Comparison of ENCODE assay signal across 19 cellular contexts in the genomic region with DNA sequence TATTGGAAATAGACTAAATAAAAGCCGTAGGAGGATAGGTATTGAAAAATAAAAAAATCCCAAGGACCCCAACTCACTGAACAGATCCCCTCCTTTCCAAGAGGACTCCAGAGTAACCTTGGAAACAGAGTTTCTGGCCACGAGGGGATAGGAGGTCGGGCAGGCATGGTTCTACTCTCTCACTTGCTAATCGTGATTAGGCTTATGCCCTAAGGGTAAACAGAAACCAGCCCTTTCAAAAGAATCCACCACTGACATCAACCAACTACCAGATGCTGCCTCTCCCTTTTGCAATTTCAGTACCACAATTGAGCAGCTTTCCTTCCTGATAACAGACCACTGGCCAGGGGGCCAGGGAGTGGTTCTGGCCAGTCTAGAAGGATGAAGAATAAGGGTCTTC.
DNase-seq lines count a peak whose midpoint lies in the region; ATAC-seq and TF ChIP-seq lines count a peak whose summit lies in the region.
"Had no signal": no experiment of that assay in that cellular context is flagged by ENCODE, and none has a peak within 500 bp of the region (broad histone marks: within the 10 kb centered on the region; RNA-seq: fewer than 3 reads in every experiment).

No MANE protein-coding gene starts in this region.

- no peaks in the 10 kb centered on the region for H3K36me3 ChIP-seq in KMS-11 (ENCODE audit: insufficient read depth)

- no peak for TF ChIP-seq CTCF in KMS-11 (conservative IDR thresholded peaks at IDR 0.05; ENCODE audit: low read depth, low read length)

- peaks cover 39% of the 10 kb centered on the region for H3K4me1 ChIP-seq in KMS-11 (ENCODE audit: low read depth, poor library complexity, severe bottlenecking)

- H2AFZ ChIP-seq in KMS-11 (ENCODE audit: low read depth) = 0 out of 2 replicates have a peak overlapping the region, but pooled peaks have one; percentile 18

- H3K79me2 ChIP-seq in KMS-11 (ENCODE audit: insufficient read depth, low read depth) = no peaks in the 10 kb centered on the region

- no peak overlapping the region for H3K4me3 ChIP-seq in KMS-11 (IDR thresholded peaks at IDR 0.05; ENCODE audit: insufficient read depth, low read depth, low read length)

- ATAC-seq in GM21717 (IDR thresholded peaks at IDR 0.05; ENCODE audit: unreplicated experiment) = no peak
- no peak for ATAC-seq in HG03442 (IDR thresholded peaks at IDR 0.05; ENCODE audit: unreplicated experiment)
- ATAC-seq: Right ventricle myocardium inferior had no signal

- peak overlapping the region; percentile 27; the same call in 1 of the 2 replicates for H3K4me2 ChIP-seq in KMS-11

- peak overlapping the region; percentile 6; the same call in 1 of the 2 replicates for H3K27ac ChIP-seq in KMS-11
- H3K27ac ChIP-seq: 22Rv1, HL-60 had no signal

- no peaks in the 10 kb centered on the region for H3K27me3 ChIP-seq in KMS-11 (ENCODE audit: insufficient read depth, low read depth)

- no peaks in the 10 kb centered on the region for H4K20me1 ChIP-seq in KMS-11 (ENCODE audit: insufficient read depth)

- DNase-seq in DMS 273 (lab: John Stamatoyannopoulos, UW; ENCODE audit: unreplicated experiment) = peak; percentile 6
- no peak for DNase-seq in DMS 273 treated with DMSO at 0.1 percent for 48 hours (lab: John Stamatoyannopoulos, UW)
- peak; percentile 5 for DNase-seq in OCI-M1 (lab: John Stamatoyannopoulos, UW)
- peak; percentile 47 for DNase-seq in islet precursor cell
- no peak for DNase-seq in NCI-H524 (lab: John Stamatoyannopoulos, UW)
- DNase-seq: C1 segment of cervical spinal cord; COR-L47; DMS79; GOT3; NCI-H1694 treated with DMSO at 0.1 percent for 48 hours; NCI-H2171; NCI-H510A; NK-92 treated with Interleukin-12 subunit alpha and Interleukin-12 subunit beta, amount 100 ng/mL, for 24 hours had no signal

- H3K9ac ChIP-seq in KMS-11 = no peak overlapping the region

Comparison
In these comparisons a context has a peak if more than half of its experiments do, and no peak if none do; other contexts are left out.
1. DNase-seq: peak in DMS 273 (single experiment), OCI-M1 (single experiment) and islet precursor cell (single experiment); none in DMS 273 treated with DMSO at 0.1 percent for 48 hours (single experiment) and NCI-H524 (0 of 2).